17 cellular contexts compared by ENCODE assay signal in genomic region chr11:8291421-8292350, GRCh38. TPM values are rescaled to one million over a fixed set of nuclear protein-coding genes. Genes with fewer than 3 reads are reported as not detected.
"Had no signal": no experiment of that assay in that cellular context is flagged by ENCODE, and none has a peak within 500 bp of the region (broad histone marks: within the 10 kb centered on the region; RNA-seq: fewer than 3 reads in every experiment).

No MANE protein-coding gene starts in this region.

- ATAC-seq: left cardiac atrium; stimulated activated naive CD8-positive, alpha-beta T cell treated with anti-CD3 and anti-CD28 coated beads, Interleukin-15, amount 100 ng/mL, for 72 hours had no signal

- H3K27ac ChIP-seq: breast epithelium, dorsolateral prefrontal cortex, esophagus muscularis mucosa, SK-N-MC, VCaP had no signal

- H3K4me3 ChIP-seq: breast epithelium, dorsolateral prefrontal cortex, esophagus muscularis mucosa, SK-N-MC had no signal

- H3K9me3 ChIP-seq: breast epithelium, esophagus muscularis mucosa had no signal

- DNase-seq: activated CD4-positive, alpha-beta T cell treated with anti-CD3 and anti-CD28 coated beads for 48 hours; activated T-cell treated with anti-CD3 and anti-CD28 coated beads, Interleukin-2, amount 50 U/mL, for 48 hours; immature natural killer cell; left cardiac atrium; mammary epithelial cell; stimulated activated CD4-positive, alpha-beta T cell treated with anti-CD3 and anti-CD28 coated beads, Interleukin-2, amount 100 ng/mL, for 48 hours; stimulated activated naive CD8-positive, alpha-beta T cell treated with anti-CD3 and anti-CD28 coated beads, Interleukin-15, amount 100 ng/mL, for 72 hours; T-helper 1 cell had no signal

- H3K27ac Mint-ChIP-seq: immature natural killer cell; progenitor cell of endocrine pancreas; stimulated activated naive CD8-positive, alpha-beta T cell treated with anti-CD3 and anti-CD28 coated beads, Interleukin-15, amount 100 ng/mL, for 72 hours had no signal

- H3K36me3 ChIP-seq: breast epithelium, esophagus muscularis mucosa had no signal

- H3K9me3 Mint-ChIP-seq: immature natural killer cell; stimulated activated naive CD8-positive, alpha-beta T cell treated with anti-CD3 and anti-CD28 coated beads, Interleukin-15, amount 100 ng/mL, for 72 hours had no signal

- H3K27me3 ChIP-seq: breast epithelium, esophagus muscularis mucosa had no signal

- H3K4me1 Mint-ChIP-seq: immature natural killer cell; stimulated activated naive CD8-positive, alpha-beta T cell treated with anti-CD3 and anti-CD28 coated beads, Interleukin-15, amount 100 ng/mL, for 72 hours had no signal

- H3K4me1 ChIP-seq: breast epithelium had no signal

- H3K36me3 Mint-ChIP-seq: immature natural killer cell had no signal

- H3K4me3 Mint-ChIP-seq: immature natural killer cell; stimulated activated naive CD8-positive, alpha-beta T cell treated with anti-CD3 and anti-CD28 coated beads, Interleukin-15, amount 100 ng/mL, for 72 hours had no signal

RNA-seq across cellular contexts. Expression of gene LMO1, which starts 28.0 kb away (rescaled TPM):
- total RNA-seq: activated CD8-positive, alpha-beta memory T cell treated with anti-CD3 and anti-CD28 coated beads for 36 hours; aorta; breast epithelium; fibroblast of villous mesenchyme had no signal
- polyA plus RNA-seq: aorta, immature natural killer cell, mammary epithelial cell had no signal
